Comparison of ENCODE assay signal across 1 cellular context in the genomic region with DNA sequence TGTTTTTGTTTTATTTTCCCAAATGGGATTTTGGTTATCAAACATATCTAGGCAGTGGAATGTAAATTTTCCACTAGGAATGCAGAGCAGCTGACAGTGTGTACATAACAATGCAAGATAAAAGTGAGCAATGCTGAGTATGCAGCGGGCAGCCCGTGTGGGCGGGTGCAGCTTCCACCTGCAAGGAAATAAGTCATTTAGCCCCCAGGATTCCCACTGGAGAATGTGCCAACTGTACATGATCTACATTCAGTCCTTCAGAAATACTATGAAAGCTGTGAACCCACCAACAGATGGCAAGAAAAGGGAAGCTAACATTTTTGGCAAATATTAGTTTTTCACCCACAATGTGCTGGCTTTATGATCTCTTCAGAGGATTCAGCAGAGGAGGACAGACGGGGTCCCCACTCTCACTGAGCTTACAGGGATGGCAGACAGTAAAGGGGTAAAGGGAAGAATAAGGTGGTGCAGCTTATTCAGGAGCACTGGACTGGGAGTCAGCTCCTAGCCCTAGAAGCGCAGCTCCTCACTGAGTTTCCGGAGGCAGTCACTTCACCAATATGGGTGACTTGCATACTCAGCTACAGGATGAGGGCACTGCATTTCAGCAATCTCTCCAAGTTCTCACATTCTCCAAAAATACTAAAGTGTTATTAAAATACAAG.
TF ChIP-seq lines count a peak whose summit lies in the region.

No MANE protein-coding gene starts in this region.

TF ChIP-seq in HEK293, 187 proteins besides CTCF, POLR2A, EP300 and RAD21 (continued from another document):
- TF ChIP-seq, protein P1, sequence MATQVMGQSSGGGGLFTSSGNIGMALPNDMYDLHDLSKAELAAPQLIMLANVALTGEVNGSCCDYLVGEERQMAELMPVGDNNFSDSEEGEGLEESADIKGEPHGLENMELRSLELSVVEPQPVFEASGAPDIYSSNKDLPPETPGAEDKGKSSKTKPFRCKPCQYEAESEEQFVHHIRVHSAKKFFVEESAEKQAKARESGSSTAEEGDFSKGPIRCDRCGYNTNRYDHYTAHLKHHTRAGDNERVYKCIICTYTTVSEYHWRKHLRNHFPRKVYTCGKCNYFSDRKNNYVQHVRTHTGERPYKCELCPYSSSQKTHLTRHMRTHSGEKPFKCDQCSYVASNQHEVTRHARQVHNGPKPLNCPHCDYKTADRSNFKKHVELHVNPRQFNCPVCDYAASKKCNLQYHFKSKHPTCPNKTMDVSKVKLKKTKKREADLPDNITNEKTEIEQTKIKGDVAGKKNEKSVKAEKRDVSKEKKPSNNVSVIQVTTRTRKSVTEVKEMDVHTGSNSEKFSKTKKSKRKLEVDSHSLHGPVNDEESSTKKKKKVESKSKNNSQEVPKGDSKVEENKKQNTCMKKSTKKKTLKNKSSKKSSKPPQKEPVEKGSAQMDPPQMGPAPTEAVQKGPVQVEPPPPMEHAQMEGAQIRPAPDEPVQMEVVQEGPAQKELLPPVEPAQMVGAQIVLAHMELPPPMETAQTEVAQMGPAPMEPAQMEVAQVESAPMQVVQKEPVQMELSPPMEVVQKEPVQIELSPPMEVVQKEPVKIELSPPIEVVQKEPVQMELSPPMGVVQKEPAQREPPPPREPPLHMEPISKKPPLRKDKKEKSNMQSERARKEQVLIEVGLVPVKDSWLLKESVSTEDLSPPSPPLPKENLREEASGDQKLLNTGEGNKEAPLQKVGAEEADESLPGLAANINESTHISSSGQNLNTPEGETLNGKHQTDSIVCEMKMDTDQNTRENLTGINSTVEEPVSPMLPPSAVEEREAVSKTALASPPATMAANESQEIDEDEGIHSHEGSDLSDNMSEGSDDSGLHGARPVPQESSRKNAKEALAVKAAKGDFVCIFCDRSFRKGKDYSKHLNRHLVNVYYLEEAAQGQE (tag by site-specific recombination; IDR thresholded peaks at IDR 0.05), result no peak
